In genomic region chr15:63218114-63218808, GRCh38 we compare ENCODE assay signal across 10 cellular contexts. TPM values are rescaled to one million over a fixed set of nuclear protein-coding genes. Genes with fewer than 3 reads are reported as not detected.
A peak's percentile ranks its signal among the peaks of the same experiment; 100 is the strongest.
DNase-seq lines count a peak whose midpoint lies in the region; ATAC-seq, FAIRE-seq and TF ChIP-seq lines count a peak whose summit lies in the region.
"Had no signal": no experiment of that assay in that cellular context is flagged by ENCODE, and none has a peak within 500 bp of the region (broad histone marks: within the 10 kb centered on the region; RNA-seq: fewer than 3 reads in every experiment).

No MANE protein-coding gene starts in this region.

- ATAC-seq in PC-3 (no peak), HG03354 (IDR thresholded peaks at IDR 0.05; ENCODE audit: poor library complexity, severe bottlenecking, unreplicated experiment) (no peak)

- POLR2A ChIA-PET in PC-3 (lab: Charles Lee; ENCODE audit: unreplicated experiment) = interaction anchor here (0.7 kb wide), 1 partner anchor 231 kb away, joined by 3 read pairs; no protein-coding TSS in a partner anchor

- H3K4me2 ChIP-seq in BLaER1 treated with 17β-estradiol and CSF1 and Interleukin-3, amounts not matched to agents 10 nM and 100 nM = peak overlapping the region; percentile 3 to 77 (median 53); a peak in 18 of 22 replicates
- H3K4me2 ChIP-seq in PC-3 (ENCODE audit: low read length) = no peak overlapping the region

- peak overlapping the region in 6 of 11 experiments; percentile 3 to 40 (median 18); a peak in 7 of 22 replicates for H3K27ac ChIP-seq in BLaER1 treated with 17β-estradiol and CSF1 and Interleukin-3, amounts not matched to agents 10 nM and 100 nM
- H3K27ac ChIP-seq in PC-3 (ENCODE audit: low read length) = no peak overlapping the region
- H3K27ac ChIP-seq: vagina had no signal

- H3K4me1 Mint-ChIP-seq in mesothelial cell of epicardium = peaks cover 22% of the 10 kb centered on the region

- peaks cover 8 to 64% (median 40%) of the 10 kb centered on the region in 11 experiments; a peak in 20 of 22 replicates for H3K36me3 ChIP-seq in BLaER1 treated with 17β-estradiol and CSF1 and Interleukin-3, amounts not matched to agents 10 nM and 100 nM
- H3K36me3 ChIP-seq in PC-3 (ENCODE audit: low read depth, low read length) = no peaks in the 10 kb centered on the region
- H3K36me3 ChIP-seq: vagina had no signal

- peak overlapping the region; percentile 65 for H3K27ac Mint-ChIP-seq in mesothelial cell of epicardium
- H3K27ac Mint-ChIP-seq: activated naive CD8-positive, alpha-beta T cell treated with anti-CD3 and anti-CD28 coated beads, Interleukin-2, amount 10 ng/mL, durations not matched to agents 7 days and 5 days had no signal

- no peak for TF ChIP-seq POLR2A in erythroblast (IDR thresholded peaks at IDR 0.05; ENCODE audit: low read length)

- no peaks in the 10 kb centered on the region for H3F3A ChIP-seq in PC-3 (ENCODE audit: low read length, unreplicated experiment)

- H3K79me2 ChIP-seq in PC-3 (ENCODE audit: low read length) = 0 out of 2 replicates have a peak, but pooled peaks cover 2% of the 10 kb centered on the region

- CTCF ChIA-PET in PC-3 (lab: Charles Lee) = no interaction called here

- no peaks in the 10 kb centered on the region for H3K9me2 ChIP-seq in PC-3 (replicated peaks; ENCODE audit: low read length)

- no TSS peak for BruUV-seq in PC-3 (replicated peaks; lab: Mats Ljungman, UMichigan)

- H3K9me3 Mint-ChIP-seq in mesothelial cell of epicardium = no peaks in the 10 kb centered on the region
- H3K9me3 Mint-ChIP-seq: activated naive CD8-positive, alpha-beta T cell treated with anti-CD3 and anti-CD28 coated beads, Interleukin-2, amount 10 ng/mL, durations not matched to agents 7 days and 5 days had no signal

- peaks cover 12 to 95% (median 35%) of the 10 kb centered on the region in 10 experiments; a peak in 19 of 20 replicates for H3K4me1 ChIP-seq in BLaER1 treated with 17β-estradiol and CSF1 and Interleukin-3, amounts not matched to agents 10 nM and 100 nM
- peaks cover 20% of the 10 kb centered on the region for H3K4me1 ChIP-seq in PC-3 (ENCODE audit: insufficient read depth, low read length)

- H2AFZ ChIP-seq in PC-3 (ENCODE audit: low read length) = no peak overlapping the region

- H4K20me1 ChIP-seq in BLaER1 treated with 17β-estradiol and CSF1 and Interleukin-3, amounts not matched to agents 10 nM and 100 nM = peaks cover 0 to 82% (median 0%) of the 10 kb centered on the region in 11 experiments; a peak in 5 of 22 replicates
- no peaks in the 10 kb centered on the region for H4K20me1 ChIP-seq in PC-3 (ENCODE audit: low read length)

- intact Hi-C loops in PC-3 (cut with micrococcal nuclease) = no loop called here

- no peaks in the 10 kb centered on the region for H3K27me3 Mint-ChIP-seq in mesothelial cell of epicardium (ENCODE audit: low read depth)
- H3K27me3 Mint-ChIP-seq: activated naive CD8-positive, alpha-beta T cell treated with anti-CD3 and anti-CD28 coated beads, Interleukin-2, amount 10 ng/mL, durations not matched to agents 7 days and 5 days had no signal

- H3K9me3 ChIP-seq in BLaER1 treated with 17β-estradiol and CSF1 and Interleukin-3, amounts not matched to agents 10 nM and 100 nM (replicated peaks in 1 of 11) = peaks cover 0 to 8% (median 0%) of the 10 kb centered on the region in 11 experiments; a peak in 7 of 22 replicates
- H3K9me3 ChIP-seq in PC-3 (ENCODE audit: low read length) = no peaks in the 10 kb centered on the region
- H3K9me3 ChIP-seq: vagina had no signal

- H3K36me3 Mint-ChIP-seq in mesothelial cell of epicardium = no peaks in the 10 kb centered on the region

- H3K4me3 Mint-ChIP-seq in mesothelial cell of epicardium = no peak overlapping the region
- H3K4me3 Mint-ChIP-seq: activated naive CD8-positive, alpha-beta T cell treated with anti-CD3 and anti-CD28 coated beads, Interleukin-2, amount 10 ng/mL, durations not matched to agents 7 days and 5 days had no signal

- TF ChIP-seq CTCF in PC-3 (conservative IDR thresholded peaks at IDR 0.05; ENCODE audit: low read depth, low read length) (no peak), mesothelial cell of epicardium (IDR thresholded peaks at IDR 0.05; ENCODE audit: unreplicated experiment) (no peak)

- DNase-seq in PC-3 = peak; percentile 24
- DNase-seq in erythroblast (lab: John Stamatoyannopoulos, UW) = peak; percentile 31 to 58
- DNase-seq in mesothelial cell of epicardium (ENCODE audit: low spot score in 2 of 2, unreplicated experiment in 2 of 2) = no peak
- DNase-seq in HTR-8/SVneo (ENCODE audit: insufficient read length, low spot score) = no peak
- no peak for DNase-seq in NK-92 treated with Interleukin-12 subunit alpha and Interleukin-12 subunit beta, amount 100 ng/mL, for 24 hours (lab: John Stamatoyannopoulos, UW)
- DNase-seq in GM19238 (ENCODE audit: insufficient read length, low spot score) = no peak
- DNase-seq: activated naive CD8-positive, alpha-beta T cell treated with anti-CD3 and anti-CD28 coated beads, Interleukin-2, amount 10 ng/mL, durations not matched to agents 7 days and 5 days had no signal

- H3K9ac ChIP-seq in BLaER1 treated with 17β-estradiol and CSF1 and Interleukin-3, amounts not matched to agents 10 nM and 100 nM = no peak overlapping the region
- H3K9ac ChIP-seq in PC-3 (ENCODE audit: low read length) = no peak overlapping the region

- no peak overlapping the region for H3K4me3 ChIP-seq in BLaER1 treated with 17β-estradiol and CSF1 and Interleukin-3, amounts not matched to agents 10 nM and 100 nM
- no peak overlapping the region for H3K4me3 ChIP-seq in PC-3 (ENCODE audit: low read length)
- H3K4me3 ChIP-seq: vagina had no signal

- no peaks in the 10 kb centered on the region for H3K27me3 ChIP-seq in BLaER1 treated with 17β-estradiol and CSF1 and Interleukin-3, amounts not matched to agents 10 nM and 100 nM
- no peaks in the 10 kb centered on the region for H3K27me3 ChIP-seq in PC-3 (ENCODE audit: low read length)
- H3K27me3 ChIP-seq: vagina had no signal

- FAIRE-seq in HTR-8/SVneo (lab: Jason Lieb, UNC) = no peak

RNA-seq across cellular contexts. Expression of gene RAB8B, which starts 28.9 kb away (rescaled TPM):
- 6.2 and 8.5 TPM in 2 replicates for total RNA-seq in PC-3 (2014; rRNA removed)
- 20.2 to 27.1 TPM (median 22.7 TPM) in 3 replicates for total RNA-seq in mesothelial cell of epicardium

RNA-seq across cellular contexts. Expression of gene APH1B, which starts 59.1 kb away (rescaled TPM):
- total RNA-seq in PC-3 (2014; rRNA removed) = 2.6 and 2.8 TPM in 2 replicates
- total RNA-seq in mesothelial cell of epicardium = 19.7 to 22.0 TPM (median 21.9 TPM) in 3 replicates

Comparison
In these comparisons a context has a peak if more than half of its experiments do, and no peak if none do; other contexts are left out.
1. DNase-seq: peak in PC-3 (single experiment) and erythroblast (2 of 2); none in mesothelial cell of epicardium (0 of 2), HTR-8/SVneo (single experiment), NK-92 treated with Interleukin-12 subunit alpha and Interleukin-12 subunit beta, amount 100 ng/mL, for 24 hours (single experiment) and GM19238 (single experiment).